1 cellular context compared by ENCODE assay signal in genomic region chr12:105476616-105477015, GRCh38.
TF ChIP-seq lines count a peak whose summit lies in the region.

No MANE protein-coding gene starts in this region.

TF ChIP-seq in SK-N-SH treated with all-trans-retinoic acid at 6 μM for 48 hours, 23 proteins besides CTCF, POLR2A, EP300 and RAD21:
- TF ChIP-seq, protein P1, sequence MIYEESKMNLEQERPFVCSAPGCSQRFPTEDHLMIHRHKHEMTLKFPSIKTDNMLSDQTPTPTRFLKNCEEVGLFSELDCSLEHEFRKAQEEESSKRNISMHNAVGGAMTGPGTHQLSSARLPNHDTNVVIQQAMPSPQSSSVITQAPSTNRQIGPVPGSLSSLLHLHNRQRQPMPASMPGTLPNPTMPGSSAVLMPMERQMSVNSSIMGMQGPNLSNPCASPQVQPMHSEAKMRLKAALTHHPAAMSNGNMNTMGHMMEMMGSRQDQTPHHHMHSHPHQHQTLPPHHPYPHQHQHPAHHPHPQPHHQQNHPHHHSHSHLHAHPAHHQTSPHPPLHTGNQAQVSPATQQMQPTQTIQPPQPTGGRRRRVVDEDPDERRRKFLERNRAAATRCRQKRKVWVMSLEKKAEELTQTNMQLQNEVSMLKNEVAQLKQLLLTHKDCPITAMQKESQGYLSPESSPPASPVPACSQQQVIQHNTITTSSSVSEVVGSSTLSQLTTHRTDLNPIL (CRISPR knock-in tag; IDR thresholded peaks at IDR 0.05; ENCODE audit: low read depth) = no peak
- peak; percentile 35 for TF ChIP-seq ISL1 (CRISPR knock-in tag; IDR thresholded peaks at IDR 0.05)
